25 cellular contexts compared by ENCODE assay signal in genomic region chr11:99351620-99352019, GRCh38.
DNase-seq lines count a peak whose midpoint lies in the region; ATAC-seq, FAIRE-seq and TF ChIP-seq lines count a peak whose summit lies in the region.
"Had no signal": no experiment of that assay in that cellular context is flagged by ENCODE, and none has a peak within 500 bp of the region (broad histone marks: within the 10 kb centered on the region; RNA-seq: fewer than 3 reads in every experiment).

No MANE protein-coding gene starts in this region.

- TF ChIP-seq CTCF in choroid plexus epithelial cell (conservative IDR thresholded peaks at IDR 0.05; ENCODE audit: low read depth, low read length) = no peak
- TF ChIP-seq CTCF in omental fat pad (IDR thresholded peaks at IDR 0.05) = no peak
- TF ChIP-seq CTCF in osteoblast (IDR thresholded peaks at IDR 0.05; ENCODE audit: extremely low read depth, low read depth, low read length) = no peak
- no peak for TF ChIP-seq CTCF in pancreas (IDR thresholded peaks at IDR 0.05)

- H3K9me3 ChIP-seq in osteoblast (ENCODE audit: low read depth, low read length) (no peaks in the 10 kb centered on the region), pancreas (no peaks in the 10 kb centered on the region)
- H3K9me3 ChIP-seq: BLaER1, breast epithelium had no signal

- no peaks in the 10 kb centered on the region for H4K20me1 ChIP-seq in osteoblast (ENCODE audit: insufficient read depth, low read length)
- H4K20me1 ChIP-seq: BLaER1 had no signal

- H3K27me3 ChIP-seq in osteoblast (ENCODE audit: insufficient read depth, low read length) (no peaks in the 10 kb centered on the region), pancreas (no peaks in the 10 kb centered on the region)
- H3K27me3 ChIP-seq: BLaER1, breast epithelium had no signal

- 2 to 5% methylated on average over 1 of the region's 1 CpG for WGBS in pancreas, 2 donors

- intact Hi-C loops in pancreas (cut with DNase I) = no loop called here

- no peak for FAIRE-seq in pancreas (lab: Jason Lieb, UNC)
- FAIRE-seq: endometrium, GM12892, RCC 7860 had no signal

- H3K4me2 ChIP-seq in osteoblast (ENCODE audit: insufficient read depth, low read length) = no peak overlapping the region
- H3K4me2 ChIP-seq: BLaER1 had no signal

- no peaks in the 10 kb centered on the region for H3K79me2 ChIP-seq in osteoblast (ENCODE audit: insufficient read depth, low read length)

- ATAC-seq in omental fat pad (ENCODE audit: low FRiP score) (no peak), pancreas (no peak)
- ATAC-seq: stimulated activated effector memory CD8-positive, alpha-beta T cell treated with anti-CD3 and anti-CD28 coated beads, Interleukin-12 subunit alpha, Interleukin-12 subunit beta, amount 100 ng/mL, for 72 hours had no signal

- H3K4me3 ChIP-seq in choroid plexus epithelial cell (ENCODE audit: low read depth, low read length) (no peak overlapping the region), osteoblast (ENCODE audit: insufficient read depth, low read length) (no peak overlapping the region), pancreas (no peak overlapping the region)
- H3K4me3 ChIP-seq: BLaER1, breast epithelium had no signal

- H3K4me1 ChIP-seq in osteoblast (ENCODE audit: insufficient read depth, low read length) (no peaks in the 10 kb centered on the region), pancreas (no peaks in the 10 kb centered on the region)
- H3K4me1 ChIP-seq: BLaER1, breast epithelium had no signal

- H2AFZ ChIP-seq in osteoblast (ENCODE audit: low read length) = no peak overlapping the region

- H3K36me3 ChIP-seq in osteoblast (ENCODE audit: insufficient read depth, low read length) = no peaks in the 10 kb centered on the region
- no peaks in the 10 kb centered on the region for H3K36me3 ChIP-seq in pancreas
- H3K36me3 ChIP-seq: BLaER1, breast epithelium had no signal

- H3K27ac ChIP-seq in osteoblast (ENCODE audit: low read depth, low read length) (no peak overlapping the region), pancreas (no peak overlapping the region)
- H3K27ac ChIP-seq: BLaER1, breast epithelium had no signal

- DNase-seq in DMS 273 treated with DMSO at 0.1 percent for 48 hours (lab: John Stamatoyannopoulos, UW) (peak; percentile 39), NCI-H446 treated with DMSO at 0.1 percent for 48 hours (lab: John Stamatoyannopoulos, UW) (peak; percentile 41), choroid plexus epithelial cell (ENCODE audit: low read depth) (peak; percentile 55), myocyte (ENCODE audit: low read depth) (peak; percentile 47), omental fat pad (ENCODE audit: low spot score) (no peak), osteoblast (ENCODE audit: insufficient read length, low spot score, missing footprints) (no peak), NCI-H2227 (lab: John Stamatoyannopoulos, UW; ENCODE audit: unreplicated experiment) (no peak), pancreas (no peak)
- DNase-seq: ACHN; activated CD4-positive, alpha-beta memory T cell treated with anti-CD3 and anti-CD28 coated beads, Interleukin-2, amount 10 ng/mL, durations not matched to agents 7 days and 5 days; activated CD4-positive, CD25-positive, alpha-beta regulatory T cell treated with anti-CD3 and anti-CD28 coated beads, Interleukin-2, amount 50 U/mL, for 72 hours; dermis blood vessel endothelial cell; H9; Karpas-422; left cardiac atrium; NCI-H1092; NCI-H187 treated with DMSO at 0.1 percent for 48 hours; substantia nigra; T-helper 1 cell had no signal

Comparison
In these comparisons a context has a peak if more than half of its experiments do, and no peak if none do; other contexts are left out.
1. DNase-seq: peak in DMS 273 treated with DMSO at 0.1 percent for 48 hours (single experiment), NCI-H446 treated with DMSO at 0.1 percent for 48 hours (single experiment), choroid plexus epithelial cell (single experiment) and myocyte (single experiment); none in omental fat pad (single experiment), osteoblast (single experiment), NCI-H2227 (single experiment) and pancreas (0 of 6).